ENCODE assay signal across 21 cellular contexts in the genomic region with DNA sequence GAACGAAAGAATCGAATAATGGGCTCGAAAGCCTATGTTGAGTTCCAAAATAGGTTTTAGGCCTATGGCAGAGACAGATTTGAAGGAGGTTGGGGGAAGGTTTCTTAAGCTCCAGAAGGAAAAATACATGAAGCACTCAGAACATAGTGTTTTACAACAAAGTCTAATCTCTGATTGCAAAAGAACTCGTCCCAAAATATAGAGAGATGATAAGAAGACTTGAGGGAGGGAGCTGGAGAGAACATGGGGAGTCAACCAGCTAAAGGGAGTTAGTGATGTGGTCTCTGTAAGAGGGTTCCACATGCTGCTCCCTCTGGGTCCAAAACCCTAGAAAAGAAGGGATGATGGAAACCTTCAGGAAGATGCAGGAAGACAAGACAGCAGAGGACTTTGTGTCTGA.
"Had no signal": no experiment of that assay in that cellular context is flagged by ENCODE, and none has a peak within 500 bp of the region (broad histone marks: within the 10 kb centered on the region; RNA-seq: fewer than 3 reads in every experiment).

No MANE protein-coding gene starts in this region.

- H3K27ac ChIP-seq: HL-60, KMS-11, RWPE1, SJCRH30 had no signal

- H3K4me2 ChIP-seq: KMS-11 had no signal

- H3K9me3 Mint-ChIP-seq: IgD-negative memory B cell had no signal

- H3K9me3 ChIP-seq: SJCRH30 had no signal

- H3K27me3 ChIP-seq: SJCRH30 had no signal

- H3K27me3 Mint-ChIP-seq: IgD-negative memory B cell had no signal

- H3K27ac Mint-ChIP-seq: IgD-negative memory B cell had no signal

- ATAC-seq: K562, Panc1 had no signal

- H3K36me3 ChIP-seq: SJCRH30 had no signal

- H3K4me3 ChIP-seq: K562, SJCRH30 had no signal

- H3K4me3 Mint-ChIP-seq: IgD-negative memory B cell had no signal

- DNase-seq: Kasumi-1, MM.1S, NCI-H1092 treated with DMSO at 0.1 percent for 48 hours, NCI-H1436, NCI-H187, NCI-H2029, NCI-H2081 treated with DMSO at 0.1 percent for 48 hours, NCI-H2171, NCI-H226, NCI-H446, NCI-H510A, NCI-H524 treated with DMSO at 0.1 percent for 48 hours, NCI-H774, SHP77 treated with DMSO at 0.1 percent for 48 hours had no signal

- H3K9ac ChIP-seq: KMS-11 had no signal

- H3K4me1 Mint-ChIP-seq: IgD-negative memory B cell had no signal
